Comparison of ENCODE assay signal across 20 cellular contexts in the genomic region with DNA sequence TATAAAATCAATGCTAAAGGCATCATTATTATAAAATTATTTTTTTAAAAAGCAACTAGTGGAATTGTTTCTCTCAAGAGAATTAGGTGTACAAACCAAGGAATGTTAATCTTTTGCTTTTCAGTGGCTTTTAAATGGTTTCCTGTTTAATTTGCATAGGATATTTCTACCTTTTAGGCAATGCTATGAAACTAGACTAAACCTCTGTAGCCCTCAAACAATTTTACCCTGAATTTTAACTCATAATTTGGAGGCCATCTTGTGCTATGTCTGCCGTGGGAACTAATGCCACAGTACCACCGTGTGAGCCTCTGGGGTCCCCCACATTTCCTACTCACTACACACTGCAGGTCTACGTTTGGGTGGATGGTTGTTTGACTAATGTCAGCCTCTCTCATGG. TPM values are rescaled to one million over a fixed set of nuclear protein-coding genes. Genes with fewer than 3 reads are reported as not detected.
DNase-seq lines count a peak whose midpoint lies in the region; ATAC-seq and TF ChIP-seq lines count a peak whose summit lies in the region.
"Had no signal": no experiment of that assay in that cellular context is flagged by ENCODE, and none has a peak within 500 bp of the region (broad histone marks: within the 10 kb centered on the region; RNA-seq: fewer than 3 reads in every experiment).

No MANE protein-coding gene starts in this region.

- peak overlapping the region; percentile 95 for H3K27ac Mint-ChIP-seq in osteocyte (ENCODE audit: unreplicated experiment)
- H3K27ac Mint-ChIP-seq: B cell had no signal

- intact Hi-C loops in left ventricle myocardium inferior (cut with micrococcal nuclease) (loop anchor here (10.0 kb wide), 1 partner anchor 46 kb away; no protein-coding TSS in a partner anchor), Right ventricle myocardium superior (cut with DNase I) (no loop called here), ascending aorta (cut with DNase I) (loop anchor here (5.0 kb wide), 1 partner anchor 44 kb away; no protein-coding TSS in a partner anchor)

- H3K36me3 Mint-ChIP-seq in osteocyte (ENCODE audit: unreplicated experiment): peaks cover 17% of the 10 kb centered on the region

- peaks cover 7% of the 10 kb centered on the region for H3K9me3 Mint-ChIP-seq in osteocyte (ENCODE audit: unreplicated experiment)

- peaks cover 94% of the 10 kb centered on the region for H3K4me1 Mint-ChIP-seq in osteocyte (ENCODE audit: unreplicated experiment)

- H3K27me3 ChIP-seq in left ventricle myocardium inferior (ENCODE audit: low read depth) (no peaks in the 10 kb centered on the region), ascending aorta (no peaks in the 10 kb centered on the region)
- H3K27me3 ChIP-seq: SJCRH30 had no signal

- no peak for TF ChIP-seq CTCF in left ventricle myocardium inferior (IDR thresholded peaks at IDR 0.05; ENCODE audit: borderline replicate concordance)
- TF ChIP-seq CTCF in ascending aorta (IDR thresholded peaks at IDR 0.05): no peak
- no peak for TF ChIP-seq CTCF in osteocyte (IDR thresholded peaks at IDR 0.05)
- TF ChIP-seq CTCF in coronary artery (IDR thresholded peaks at IDR 0.05): no peak

- H3K4me3 Mint-ChIP-seq in osteocyte (ENCODE audit: unreplicated experiment): no peak overlapping the region
- H3K4me3 Mint-ChIP-seq: B cell had no signal

- H3K27me3 Mint-ChIP-seq in osteocyte (ENCODE audit: unreplicated experiment): no peaks in the 10 kb centered on the region
- H3K27me3 Mint-ChIP-seq: B cell had no signal

- H3K4me3 ChIP-seq in left ventricle myocardium inferior: no peak overlapping the region
- no peak overlapping the region for H3K4me3 ChIP-seq in ascending aorta
- no peak overlapping the region for H3K4me3 ChIP-seq in coronary artery
- H3K4me3 ChIP-seq: GM23248, SJCRH30 had no signal

- H3K4me1 ChIP-seq in left ventricle myocardium inferior (peaks cover 97% of the 10 kb centered on the region), ascending aorta (peaks cover 13 to 69% of the 10 kb centered on the region in 2 donors)

- no peak for ATAC-seq in Right ventricle myocardium superior (ENCODE audit: poor library complexity)
- ATAC-seq: PC-3 had no signal

- H3K27ac ChIP-seq in left ventricle myocardium inferior (replicated peaks) (peak overlapping the region; percentile 64), ascending aorta (peak overlapping the region; percentile 77 to 84), coronary artery (peak overlapping the region in 1 of 2 donors; percentile 43)
- H3K27ac ChIP-seq: GM23248, SJCRH30 had no signal

- no peak for DNase-seq in left ventricle myocardium inferior
- DNase-seq in Right ventricle myocardium superior: no peak
- no peak for DNase-seq in ascending aorta (ENCODE audit: low spot score in 2 of 2)
- no peak for DNase-seq in osteocyte (ENCODE audit: extremely low spot score, unreplicated experiment)
- DNase-seq in activated CD4-positive, alpha-beta T cell treated with anti-CD3 and anti-CD28 coated beads for 48 hours: no peak
- DNase-seq in NCI-H2081 (lab: John Stamatoyannopoulos, UW): no peak
- no peak for DNase-seq in coronary artery (ENCODE audit: low spot score)
- DNase-seq in NCI-H2196 treated with DMSO at 0.1 percent for 48 hours (lab: John Stamatoyannopoulos, UW; ENCODE audit: unreplicated experiment): no peak
- DNase-seq: 8988T, DMS 273 treated with DMSO at 0.1 percent for 48 hours, DND-41, GM23248, KG1, NCI-H187, NCI-H226, NCI-H524 treated with DMSO at 0.1 percent for 48 hours, PC-3, RPMI8226, SJCRH30 had no signal

- H3K9me3 ChIP-seq in left ventricle myocardium inferior (replicated peaks) (no peaks in the 10 kb centered on the region), ascending aorta (no peaks in the 10 kb centered on the region)
- H3K9me3 ChIP-seq: SJCRH30 had no signal

- H3K36me3 ChIP-seq in left ventricle myocardium inferior (no peaks in the 10 kb centered on the region), ascending aorta (no peaks in the 10 kb centered on the region)
- H3K36me3 ChIP-seq: SJCRH30 had no signal

RNA-seq across cellular contexts. Expression of gene PHACTR2, which starts 20.6 kb away (rescaled TPM):
- total RNA-seq in left ventricle myocardium inferior (71.0 TPM), Right ventricle myocardium superior (70.0 TPM), ascending aorta (112 TPM), osteocyte (295 and 312 TPM in 2 replicates)
